8 cellular contexts compared by ENCODE assay signal in the genomic region with DNA sequence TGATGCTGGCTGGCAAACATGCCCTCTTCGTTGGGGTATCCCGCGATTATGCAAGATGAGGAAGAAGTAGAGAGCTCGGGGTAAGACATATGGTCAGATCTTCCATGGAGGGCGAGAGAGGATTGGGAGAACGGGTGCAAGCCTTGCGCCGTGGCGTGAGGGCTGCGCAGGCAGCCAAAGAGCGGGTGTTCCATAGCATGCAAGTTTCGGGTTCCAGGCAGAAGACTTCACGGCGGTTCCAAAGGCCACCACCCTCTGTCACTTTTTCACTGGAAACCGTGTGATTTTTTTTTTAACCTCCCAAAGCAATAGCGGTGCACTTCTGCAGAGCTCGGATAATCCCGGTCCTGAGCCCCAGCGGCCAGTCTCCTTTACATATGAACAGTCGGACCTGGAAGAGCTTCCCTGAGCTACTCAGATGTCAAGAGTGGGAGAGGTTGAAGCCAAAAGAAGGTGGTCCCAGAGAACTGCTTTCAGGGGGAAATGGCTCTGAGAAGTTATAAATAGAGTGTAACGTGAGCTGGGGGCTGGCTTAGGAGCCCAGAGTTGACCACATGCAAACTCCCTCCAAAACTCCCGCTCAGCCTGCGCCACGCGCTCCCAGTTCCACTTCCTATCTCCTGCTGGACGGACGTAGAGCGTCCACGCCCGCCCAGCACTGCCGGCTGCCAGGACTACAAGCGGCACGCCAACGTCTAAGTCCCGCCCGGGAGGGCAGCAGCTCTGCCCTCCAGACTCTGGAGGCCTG. TPM values are rescaled to one million over a fixed set of nuclear protein-coding genes. Genes with fewer than 3 reads are reported as not detected.
DNase-seq lines count a peak whose midpoint lies in the region; ATAC-seq and TF ChIP-seq lines count a peak whose summit lies in the region.

A gene (minus strand): TSS at position 475 of the 748 bp plus-strand sequence. CDS start 281 bp downstream, at position 194.

- no peaks in the 10 kb centered on the region for H3K36me3 ChIP-seq in right atrium auricular region
- H3K36me3 ChIP-seq in rectal smooth muscle tissue (ENCODE audit: control insufficient read depth, insufficient read depth, low read length) = no peaks in the 10 kb centered on the region
- no peaks in the 10 kb centered on the region for H3K36me3 ChIP-seq in PC-3 (ENCODE audit: low read depth, low read length)

- ATAC-seq in PC-3 (no peak), GM18498 (IDR thresholded peaks at IDR 0.05; ENCODE audit: unreplicated experiment) (no peak)

- H3K4me3 Mint-ChIP-seq in MCF 10A (ENCODE audit: unreplicated experiment) = no peak within 1 kb of the TSS

- BruUV-seq in PC-3 (replicated peaks; lab: Mats Ljungman, UMichigan) = no TSS peak
- BruUV-seq in MCF 10A (replicated peaks; lab: Mats Ljungman, UMichigan) = no TSS peak

- H3K4me1 ChIP-seq in right atrium auricular region (peaks cover 0 to 4% of the 10 kb centered on the region in 2 donors), rectal smooth muscle tissue (ENCODE audit: control insufficient read depth, insufficient read depth, low read length) (no peaks in the 10 kb centered on the region), PC-3 (ENCODE audit: insufficient read depth, low read length) (no peaks in the 10 kb centered on the region)

- CTCF ChIA-PET in PC-3 (lab: Charles Lee) (no interaction called here), MCF 10A (lab: Yijun Ruan, JAX) (interaction anchor here (0.6 kb wide), 1 partner anchor 412 kb away, joined by 3 read pairs; no protein-coding TSS in a partner anchor)

- no peaks in the 10 kb centered on the region for H3K9me3 Mint-ChIP-seq in MCF 10A (ENCODE audit: unreplicated experiment)

- no peaks in the 10 kb centered on the region for H3K79me2 ChIP-seq in PC-3 (ENCODE audit: low read length)

- H3K4me3 ChIP-seq in WI38 (ENCODE audit: low read depth, low read length) (peak within 1 kb of the TSS; percentile 47), right atrium auricular region (peak within 1 kb of the TSS; percentile 60 to 70), rectal smooth muscle tissue (ENCODE audit: low read length) (peak within 1 kb of the TSS; percentile 68), PC-3 (ENCODE audit: low read length) (no peak within 1 kb of the TSS)

- POLR2A ChIA-PET in PC-3 (lab: Charles Lee; ENCODE audit: unreplicated experiment) (no interaction called here), MCF 10A (lab: Yijun Ruan, JAX) (no interaction called here)

- H3K27me3 Mint-ChIP-seq in MCF 10A (ENCODE audit: insufficient read depth, unreplicated experiment) = peaks cover 69% of the 10 kb centered on the region

- no peaks in the 10 kb centered on the region for H4K20me1 ChIP-seq in PC-3 (ENCODE audit: low read length)

- H3K27ac Mint-ChIP-seq in MCF 10A (ENCODE audit: low read depth, unreplicated experiment) = no peak within 1 kb of the TSS

- H3K27ac ChIP-seq in right atrium auricular region = peak within 1 kb of the TSS; percentile 87 to 91
- H3K27ac ChIP-seq in rectal smooth muscle tissue (ENCODE audit: low read depth, low read length) = peak within 1 kb of the TSS; percentile 63
- no peak within 1 kb of the TSS for H3K27ac ChIP-seq in PC-3 (ENCODE audit: low read length)

- H3K27me3 ChIP-seq in right atrium auricular region = peaks cover 0 to 5% of the 10 kb centered on the region in 2 donors
- H3K27me3 ChIP-seq in rectal smooth muscle tissue (ENCODE audit: control insufficient read depth, insufficient read depth, low read length) = peaks cover 13% of the 10 kb centered on the region
- peaks cover 6% of the 10 kb centered on the region; the same call in 1 of the 2 replicates for H3K27me3 ChIP-seq in PC-3 (ENCODE audit: low read length)

- H3K9me3 ChIP-seq in right atrium auricular region (no peaks in the 10 kb centered on the region), PC-3 (ENCODE audit: low read length) (no peaks in the 10 kb centered on the region)

- TF ChIP-seq CTCF in WI38 (IDR thresholded peaks at IDR 0.05; ENCODE audit: low read depth, low read length) (no peak), right atrium auricular region (IDR thresholded peaks at IDR 0.05) (no peak), PC-3 (conservative IDR thresholded peaks at IDR 0.05; ENCODE audit: low read depth, low read length) (no peak), MCF 10A (IDR thresholded peaks at IDR 0.05; ENCODE audit: unreplicated experiment) (no peak)

- no peak within 1 kb of the TSS for H2AFZ ChIP-seq in PC-3 (ENCODE audit: low read length)

- H3K36me3 Mint-ChIP-seq in MCF 10A (ENCODE audit: insufficient read depth, unreplicated experiment) = no peaks in the 10 kb centered on the region

- H3K4me2 ChIP-seq in PC-3 (ENCODE audit: low read length) = no peak within 1 kb of the TSS

- DNase-seq in ELR (ENCODE audit: low read depth) = peak; percentile 69
- peak; percentile 85 for DNase-seq in right atrium auricular region (ENCODE audit: low spot score)
- DNase-seq in PC-3 = no peak
- no peak for DNase-seq in activated gamma-delta T cell treated with Interleukin-2 at 50 U/mL for 16 hours
- no peak for DNase-seq in MCF 10A (ENCODE audit: unreplicated experiment)

- no peaks in the 10 kb centered on the region for H3K9me2 ChIP-seq in PC-3 (replicated peaks; ENCODE audit: low read length)

- H3F3A ChIP-seq in PC-3 (ENCODE audit: low read length, unreplicated experiment) = no peaks in the 10 kb centered on the region

- H3K9ac ChIP-seq in rectal smooth muscle tissue (ENCODE audit: low read length) (no peak within 1 kb of the TSS), PC-3 (ENCODE audit: low read length) (no peak within 1 kb of the TSS)

- H3K4me1 Mint-ChIP-seq in MCF 10A (ENCODE audit: insufficient read depth, unreplicated experiment) = no peaks in the 10 kb centered on the region

- intact Hi-C loops in PC-3 (cut with micrococcal nuclease) (no loop called here), MCF 10A (cut with micrococcal nuclease) (no loop called here)

RNA-seq across cellular contexts. Expression of the gene that starts here (rescaled TPM):
- total RNA-seq in right atrium auricular region = 10 to 100 TPM in 1 of 2 donors, 1 to 10 TPM in 1; 4.5 to 11.1 TPM
- total RNA-seq in PC-3 (2014; rRNA removed) = not detected in 2 replicates
- total RNA-seq in MCF 10A (2022) = not detected in 2 replicates

Comparison
In these comparisons a context has a peak if more than half of its experiments do, and no peak if none do; other contexts are left out.
1. DNase-seq: peak in ELR (single experiment) and right atrium auricular region (single experiment); none in PC-3 (single experiment), activated gamma-delta T cell treated with Interleukin-2 at 50 U/mL for 16 hours (single experiment) and MCF 10A (single experiment).